13 cellular contexts compared by ENCODE assay signal in the genomic region with DNA sequence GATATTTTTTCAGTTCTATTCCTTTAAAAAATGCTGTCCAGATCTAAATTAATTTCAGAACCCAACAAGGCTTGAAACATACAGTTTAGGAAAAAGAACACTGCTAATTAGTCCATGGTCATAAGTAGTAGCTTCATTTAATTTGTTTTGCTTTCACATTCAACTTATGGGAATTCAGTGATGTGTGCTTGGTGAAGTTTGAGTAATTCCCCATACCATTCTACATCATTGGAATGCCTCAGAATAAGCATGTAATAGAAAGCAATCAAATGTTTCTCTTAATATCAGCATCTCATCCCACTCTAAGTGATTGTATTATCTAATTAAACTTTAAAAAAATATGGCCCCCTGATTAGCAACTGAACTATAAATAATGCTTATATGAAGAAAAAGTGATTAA.
"Had no signal": no experiment of that assay in that cellular context is flagged by ENCODE, and none has a peak within 500 bp of the region (broad histone marks: within the 10 kb centered on the region; RNA-seq: fewer than 3 reads in every experiment).

No MANE protein-coding gene starts in this region.

- H3K4me3 ChIP-seq: gastroesophageal sphincter, upper lobe of right lung had no signal

- H3K36me3 ChIP-seq: brain microvascular endothelial cell, gastroesophageal sphincter, upper lobe of right lung had no signal

- H3K9me3 ChIP-seq: gastroesophageal sphincter, upper lobe of right lung had no signal

- H3K27ac ChIP-seq: brain microvascular endothelial cell, gastroesophageal sphincter, upper lobe of right lung had no signal

- H3K27me3 ChIP-seq: brain microvascular endothelial cell, gastroesophageal sphincter, upper lobe of right lung had no signal

- DNase-seq: activated CD4-positive, alpha-beta T cell treated with anti-CD3 and anti-CD28 coated beads, Interleukin-2, amount 10 ng/mL, durations not matched to agents 7 days and 5 days; activated CD4-positive, CD25-positive, alpha-beta regulatory T cell; activated CD8-positive, alpha-beta memory T cell treated with anti-CD3 and anti-CD28 coated beads for 24 hours; activated naive CD4-positive, alpha-beta T cell treated with Interleukin-2 at 50 U/mL for 16 hours; activated naive CD8-positive, alpha-beta T cell treated with anti-CD3 and anti-CD28 coated beads, Interleukin-2, amount 50 U/mL, for 24 hours; brain microvascular endothelial cell; cerebellar nuclear complex; left ventricle myocardium superior; stimulated activated CD4-positive, alpha-beta T cell treated with anti-CD3 and anti-CD28 coated beads, Interleukin-2, amount 100 ng/mL, for 48 hours; stimulated activated CD8-positive, alpha-beta memory T cell treated with anti-CD3 and anti-CD28 coated beads, Interleukin-4, amount 100 ng/mL, for 48 hours; T-helper 2 cell; upper lobe of right lung had no signal

- ATAC-seq: activated naive CD8-positive, alpha-beta T cell treated with anti-CD3 and anti-CD28 coated beads, Interleukin-2, amount 50 U/mL, for 24 hours; gastroesophageal sphincter; left ventricle myocardium superior; upper lobe of right lung had no signal
